ENCODE assay signal across 25 cellular contexts in the genomic region with DNA sequence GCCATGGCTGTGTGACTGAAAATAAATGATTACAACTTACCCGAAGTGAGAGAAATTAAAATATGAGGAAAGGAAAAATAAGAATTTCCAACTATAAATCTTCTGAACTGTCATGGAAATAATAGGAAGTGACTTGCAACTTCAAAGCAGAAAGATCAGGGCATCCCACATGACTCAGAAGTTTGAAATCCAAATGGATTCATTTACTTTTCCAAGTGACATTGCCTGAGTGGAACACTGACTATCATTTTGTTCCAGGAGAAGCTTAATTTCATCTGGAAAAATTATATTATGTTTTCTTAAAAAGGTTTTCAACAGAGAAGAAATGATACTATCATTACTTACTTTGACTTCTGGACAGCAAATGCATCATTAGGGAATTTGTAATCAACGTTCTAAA.
DNase-seq lines count a peak whose midpoint lies in the region; ATAC-seq and TF ChIP-seq lines count a peak whose summit lies in the region.
"Had no signal": no experiment of that assay in that cellular context is flagged by ENCODE, and none has a peak within 500 bp of the region (broad histone marks: within the 10 kb centered on the region; RNA-seq: fewer than 3 reads in every experiment).

No MANE protein-coding gene starts in this region.

- H3K27me3 ChIP-seq in ACC112 (ENCODE audit: insufficient read depth, low read length) (no peaks in the 10 kb centered on the region), stomach (no peaks in the 10 kb centered on the region)
- H3K27me3 ChIP-seq: right lobe of liver had no signal

- H3K27ac Mint-ChIP-seq in HFFc6, result no peak overlapping the region
- no peak overlapping the region for H3K27ac Mint-ChIP-seq in natural killer cell treated with Interleukin-12 subunit alpha and Interleukin-12 subunit beta and Interleukin-15 and Interleukin-18, amount 100 ng/mL, for 72 hours
- H3K27ac Mint-ChIP-seq: activated naive CD4-positive, alpha-beta T cell treated with anti-CD3 and anti-CD28 coated beads, Interleukin-2, amount 10 ng/mL, durations not matched to agents 7 days and 5 days; activated T-helper 1 cell treated with anti-CD3 and anti-CD28 coated beads, Interleukin-12 subunit alpha, Interleukin-12 subunit beta, Interleukin-2, Interleukin-4 antibody, amounts not matched to agents 30 ng/mL and 10 ng/mL and 1 ng/mL, durations not matched to agents 14 hours and 24 hours and 36 hours; CD4-positive, alpha-beta memory T cell; progenitor cell of endocrine pancreas; stimulated activated effector memory CD8-positive, alpha-beta T cell treated with anti-CD3 and anti-CD28 coated beads, Interleukin-12 subunit alpha, Interleukin-12 subunit beta, amount 100 ng/mL, for 72 hours had no signal

- H3K4me1 Mint-ChIP-seq in HFFc6 (ENCODE audit: low read depth), result peaks cover 38% of the 10 kb centered on the region
- peaks cover 0 to 22% of the 10 kb centered on the region in 2 donors for H3K4me1 Mint-ChIP-seq in natural killer cell treated with Interleukin-12 subunit alpha and Interleukin-12 subunit beta and Interleukin-15 and Interleukin-18, amount 100 ng/mL, for 72 hours (ENCODE audit: low read depth in 2 of 2)
- H3K4me1 Mint-ChIP-seq: stimulated activated effector memory CD8-positive, alpha-beta T cell treated with anti-CD3 and anti-CD28 coated beads, Interleukin-12 subunit alpha, Interleukin-12 subunit beta, amount 100 ng/mL, for 72 hours had no signal

- peak; percentile 44 for ATAC-seq in SK-N-SH treated with all-trans-retinoic acid at 6 μM for 48 hours
- ATAC-seq in GM19324 (IDR thresholded peaks at IDR 0.05; ENCODE audit: low FRiP score, unreplicated experiment), result no peak
- no peak for ATAC-seq in natural killer cell treated with Interleukin-12 subunit alpha and Interleukin-12 subunit beta and Interleukin-15 and Interleukin-18, amount 100 ng/mL, for 72 hours
- ATAC-seq: HepG2; right lobe of liver; Right ventricle myocardium inferior; stimulated activated effector memory CD8-positive, alpha-beta T cell treated with anti-CD3 and anti-CD28 coated beads, Interleukin-12 subunit alpha, Interleukin-12 subunit beta, amount 100 ng/mL, for 72 hours had no signal

- H3K36me3 Mint-ChIP-seq in HFFc6 (ENCODE audit: low read depth), result peaks cover 5% of the 10 kb centered on the region
- H3K36me3 Mint-ChIP-seq in natural killer cell treated with Interleukin-12 subunit alpha and Interleukin-12 subunit beta and Interleukin-15 and Interleukin-18, amount 100 ng/mL, for 72 hours, result no peaks in the 10 kb centered on the region
- H3K36me3 Mint-ChIP-seq: activated naive CD4-positive, alpha-beta T cell treated with anti-CD3 and anti-CD28 coated beads, Interleukin-2, amount 10 ng/mL, durations not matched to agents 7 days and 5 days; CD4-positive, alpha-beta memory T cell; stimulated activated effector memory CD8-positive, alpha-beta T cell treated with anti-CD3 and anti-CD28 coated beads, Interleukin-12 subunit alpha, Interleukin-12 subunit beta, amount 100 ng/mL, for 72 hours had no signal

- peaks cover 22% of the 10 kb centered on the region for H3K4me1 ChIP-seq in ACC112 (ENCODE audit: control insufficient read depth, insufficient read depth, low read length, unreplicated experiment)
- H3K4me1 ChIP-seq in stomach, result no peaks in the 10 kb centered on the region

- H3K4me3 ChIP-seq in ACC112 (ENCODE audit: low read depth, low read length) (no peak overlapping the region), stomach (no peak overlapping the region)
- H3K4me3 ChIP-seq: right lobe of liver had no signal

- no peaks in the 10 kb centered on the region; the same call in 1 of the 2 replicates for H3K27me3 Mint-ChIP-seq in HFFc6 (ENCODE audit: insufficient read depth)
- H3K27me3 Mint-ChIP-seq in natural killer cell treated with Interleukin-12 subunit alpha and Interleukin-12 subunit beta and Interleukin-15 and Interleukin-18, amount 100 ng/mL, for 72 hours, result no peaks in the 10 kb centered on the region
- H3K27me3 Mint-ChIP-seq: activated naive CD4-positive, alpha-beta T cell treated with anti-CD3 and anti-CD28 coated beads, Interleukin-2, amount 10 ng/mL, durations not matched to agents 7 days and 5 days; CD4-positive, alpha-beta memory T cell had no signal

- TF ChIP-seq CTCF in HFFc6 (IDR thresholded peaks at IDR 0.05), result no peak
- TF ChIP-seq CTCF in stomach (IDR thresholded peaks at IDR 0.05), result no peak

- H2AFZ ChIP-seq in ACC112 (ENCODE audit: low read length, unreplicated experiment), result peak overlapping the region; percentile 64

- no peaks in the 10 kb centered on the region for H3K9me3 Mint-ChIP-seq in HFFc6
- H3K9me3 Mint-ChIP-seq in natural killer cell treated with Interleukin-12 subunit alpha and Interleukin-12 subunit beta and Interleukin-15 and Interleukin-18, amount 100 ng/mL, for 72 hours, result no peaks in the 10 kb centered on the region

- no peak for TF ChIP-seq POLR2A in stomach (IDR thresholded peaks at IDR 0.05)

- no peak overlapping the region for H3K4me3 Mint-ChIP-seq in HFFc6
- no peak overlapping the region for H3K4me3 Mint-ChIP-seq in natural killer cell treated with Interleukin-12 subunit alpha and Interleukin-12 subunit beta and Interleukin-15 and Interleukin-18, amount 100 ng/mL, for 72 hours
- H3K4me3 Mint-ChIP-seq: activated naive CD4-positive, alpha-beta T cell treated with anti-CD3 and anti-CD28 coated beads, Interleukin-2, amount 10 ng/mL, durations not matched to agents 7 days and 5 days; activated T-helper 1 cell treated with anti-CD3 and anti-CD28 coated beads, Interleukin-12 subunit alpha, Interleukin-12 subunit beta, Interleukin-2, Interleukin-4 antibody, amounts not matched to agents 30 ng/mL and 10 ng/mL and 1 ng/mL, durations not matched to agents 14 hours and 24 hours and 36 hours; CD4-positive, alpha-beta memory T cell; stimulated activated effector memory CD8-positive, alpha-beta T cell treated with anti-CD3 and anti-CD28 coated beads, Interleukin-12 subunit alpha, Interleukin-12 subunit beta, amount 100 ng/mL, for 72 hours had no signal

- peak; percentile 19 for DNase-seq in HFFc6
- peak; percentile 3 for DNase-seq in kidney glomerular epithelial cell (lab: John Stamatoyannopoulos, UW)
- no peak for DNase-seq in natural killer cell treated with Interleukin-12 subunit alpha and Interleukin-12 subunit beta and Interleukin-15 and Interleukin-18, amount 100 ng/mL, for 72 hours (ENCODE audit: low spot score)
- DNase-seq in stomach, result no peak
- DNase-seq in T-helper 1 cell, result no peak
- DNase-seq: 8988T; activated CD4-positive, alpha-beta T cell treated with anti-CD3 and anti-CD28 coated beads, Interleukin-2, amount 50 U/mL, for 48 hours; activated naive CD4-positive, alpha-beta T cell treated with anti-CD3 and anti-CD28 coated beads, Interleukin-2, amount 10 ng/mL, durations not matched to agents 7 days and 5 days; amygdala; CD4-positive, alpha-beta memory T cell; DMS 273 treated with DMSO at 0.1 percent for 48 hours; Kasumi-1; mesendoderm; NCI-H146; NCI-H446 treated with DMSO at 0.1 percent for 48 hours; right lobe of liver; stimulated activated CD4-positive, alpha-beta T cell treated with anti-CD3 and anti-CD28 coated beads, Interleukin-4, amount 100 ng/mL, for 24 hours had no signal

- 63 to 74% (median 73%) methylated on average over 2 of the region's 2 CpGs for WGBS in stomach, 5 donors

- no peaks in the 10 kb centered on the region for H3K9me3 ChIP-seq in stomach
- H3K9me3 ChIP-seq: right lobe of liver had no signal

- H3K27ac ChIP-seq in ACC112 (ENCODE audit: low read depth, low read length) (peak overlapping the region; percentile 17; the same call in 1 of the 2 replicates), stomach (no peak overlapping the region)
- H3K27ac ChIP-seq: right lobe of liver had no signal

- H3K36me3 ChIP-seq in ACC112 (ENCODE audit: insufficient read depth, low read length) (no peaks in the 10 kb centered on the region), stomach (no peaks in the 10 kb centered on the region)
- H3K36me3 ChIP-seq: right lobe of liver had no signal

- TF ChIP-seq EP300 in stomach (IDR thresholded peaks at IDR 0.05), result no peak

- no peaks in the 10 kb centered on the region for H3K79me2 ChIP-seq in ACC112 (ENCODE audit: control insufficient read depth, insufficient read depth, low read length, unreplicated experiment)

- intact Hi-C loops in stomach (cut with DNase I; ENCODE audit: low total_unique reads), result no loop called here

TF ChIP-seq in SK-N-SH treated with all-trans-retinoic acid at 6 μM for 48 hours, 23 proteins besides CTCF, POLR2A, EP300 and RAD21 (continues in another document):
- peak; percentile 61; the same call in 1 of the 2 replicates for TF ChIP-seq RARB (CRISPR knock-in tag; IDR thresholded peaks at IDR 0.05)
- TF ChIP-seq OSR1 (CRISPR knock-in tag; IDR thresholded peaks at IDR 0.05), result peak; percentile 86; the same call in 1 of the 2 replicates
- TF ChIP-seq, protein P1, sequence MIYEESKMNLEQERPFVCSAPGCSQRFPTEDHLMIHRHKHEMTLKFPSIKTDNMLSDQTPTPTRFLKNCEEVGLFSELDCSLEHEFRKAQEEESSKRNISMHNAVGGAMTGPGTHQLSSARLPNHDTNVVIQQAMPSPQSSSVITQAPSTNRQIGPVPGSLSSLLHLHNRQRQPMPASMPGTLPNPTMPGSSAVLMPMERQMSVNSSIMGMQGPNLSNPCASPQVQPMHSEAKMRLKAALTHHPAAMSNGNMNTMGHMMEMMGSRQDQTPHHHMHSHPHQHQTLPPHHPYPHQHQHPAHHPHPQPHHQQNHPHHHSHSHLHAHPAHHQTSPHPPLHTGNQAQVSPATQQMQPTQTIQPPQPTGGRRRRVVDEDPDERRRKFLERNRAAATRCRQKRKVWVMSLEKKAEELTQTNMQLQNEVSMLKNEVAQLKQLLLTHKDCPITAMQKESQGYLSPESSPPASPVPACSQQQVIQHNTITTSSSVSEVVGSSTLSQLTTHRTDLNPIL (CRISPR knock-in tag; IDR thresholded peaks at IDR 0.05; ENCODE audit: low read depth), result no peak
- no peak for TF ChIP-seq PPARA (CRISPR knock-in tag; IDR thresholded peaks at IDR 0.05; ENCODE audit: borderline replicate concordance)
- no peak for TF ChIP-seq ZNF70 (CRISPR knock-in tag; IDR thresholded peaks at IDR 0.05)
- TF ChIP-seq, protein P2, sequence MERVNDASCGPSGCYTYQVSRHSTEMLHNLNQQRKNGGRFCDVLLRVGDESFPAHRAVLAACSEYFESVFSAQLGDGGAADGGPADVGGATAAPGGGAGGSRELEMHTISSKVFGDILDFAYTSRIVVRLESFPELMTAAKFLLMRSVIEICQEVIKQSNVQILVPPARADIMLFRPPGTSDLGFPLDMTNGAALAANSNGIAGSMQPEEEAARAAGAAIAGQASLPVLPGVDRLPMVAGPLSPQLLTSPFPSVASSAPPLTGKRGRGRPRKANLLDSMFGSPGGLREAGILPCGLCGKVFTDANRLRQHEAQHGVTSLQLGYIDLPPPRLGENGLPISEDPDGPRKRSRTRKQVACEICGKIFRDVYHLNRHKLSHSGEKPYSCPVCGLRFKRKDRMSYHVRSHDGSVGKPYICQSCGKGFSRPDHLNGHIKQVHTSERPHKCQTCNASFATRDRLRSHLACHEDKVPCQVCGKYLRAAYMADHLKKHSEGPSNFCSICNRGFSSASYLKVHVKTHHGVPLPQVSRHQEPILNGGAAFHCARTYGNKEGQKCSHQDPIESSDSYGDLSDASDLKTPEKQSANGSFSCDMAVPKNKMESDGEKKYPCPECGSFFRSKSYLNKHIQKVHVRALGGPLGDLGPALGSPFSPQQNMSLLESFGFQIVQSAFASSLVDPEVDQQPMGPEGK (CRISPR knock-in tag; IDR thresholded peaks at IDR 0.05; ENCODE audit: borderline replicate concordance), result no peak

Comparison
In these comparisons a context has a peak if more than half of its experiments do, and no peak if none do; other contexts are left out.
1. DNase-seq: peak in HFFc6 (single experiment) and kidney glomerular epithelial cell (single experiment); none in natural killer cell treated with Interleukin-12 subunit alpha and Interleukin-12 subunit beta and Interleukin-15 and Interleukin-18, amount 100 ng/mL, for 72 hours (single experiment), stomach (single experiment) and T-helper 1 cell (0 of 5).